Comparison of ENCODE assay signal across 14 cellular contexts in genomic region chr1:47881505-47882442, GRCh38.
DNase-seq lines count a peak whose midpoint lies in the region; ATAC-seq, FAIRE-seq and TF ChIP-seq lines count a peak whose summit lies in the region.
"Had no signal": no experiment of that assay in that cellular context is flagged by ENCODE, and none has a peak within 500 bp of the region (broad histone marks: within the 10 kb centered on the region; RNA-seq: fewer than 3 reads in every experiment).

No MANE protein-coding gene starts in this region.

- no peak for ATAC-seq in HG03095 (IDR thresholded peaks at IDR 0.05; ENCODE audit: unreplicated experiment)
- no peak for ATAC-seq in GM18505 (IDR thresholded peaks at IDR 0.05; ENCODE audit: unreplicated experiment)

- no peaks in the 10 kb centered on the region for H3K27me3 ChIP-seq in bronchial epithelial cell (ENCODE audit: control insufficient read depth, insufficient read depth, low read length)
- no peaks in the 10 kb centered on the region for H3K27me3 ChIP-seq in neuronal stem cell (ENCODE audit: control insufficient read depth in 3 of 3, insufficient read depth in 3 of 3, low read depth in 1 of 3, low read length in 3 of 3)
- no peaks in the 10 kb centered on the region for H3K27me3 ChIP-seq in H7 (ENCODE audit: control insufficient read depth, insufficient read depth, low read length)
- H3K27me3 ChIP-seq: esophagus muscularis mucosa, thyroid gland had no signal

- peak; percentile 40 for FAIRE-seq in bronchial epithelial cell (lab: Jason Lieb, UNC)
- FAIRE-seq: H1 had no signal

- no peak overlapping the region for H4K91ac ChIP-seq in neuronal stem cell (ENCODE audit: low read depth, low read length, poor library complexity)

- H3K9ac ChIP-seq in neuronal stem cell (ENCODE audit: low read depth, low read length, poor library complexity), result no peak overlapping the region

- H3K4me2 ChIP-seq in neuronal stem cell (ENCODE audit: insufficient read depth, low read length, poor library complexity, severe bottlenecking), result no peak overlapping the region
- H3K4me2 ChIP-seq: PC-9 had no signal

- TF ChIP-seq POLR2A in GM18505 (IDR thresholded peaks at IDR 0.05; ENCODE audit: borderline replicate concordance, extremely low read depth, insufficient read depth, insufficient read length), result no peak

- H2AFZ ChIP-seq in neuronal stem cell (ENCODE audit: low read length), result no peak overlapping the region
- H2AFZ ChIP-seq: PC-9 had no signal

- no peak for TF ChIP-seq CTCF in bronchial epithelial cell (IDR thresholded peaks at IDR 0.05; ENCODE audit: insufficient read depth, low read length, severe bottlenecking)

- no peak overlapping the region for H3K4ac ChIP-seq in neuronal stem cell (ENCODE audit: low read length)

- no peak overlapping the region for H3K27ac ChIP-seq in neuronal stem cell (replicated peaks; ENCODE audit: low read length)
- H3K27ac ChIP-seq: esophagus muscularis mucosa, PC-9, thyroid gland had no signal

- peak overlapping the region; percentile 38 for H3K18ac ChIP-seq in neuronal stem cell (ENCODE audit: low read length)

- H3K9me3 ChIP-seq in neuronal stem cell (replicated peaks in 1 of 2; ENCODE audit: control insufficient read depth in 2 of 2, insufficient read depth in 1 of 2, low read depth in 1 of 2, low read length in 2 of 2), result no peaks in the 10 kb centered on the region
- H3K9me3 ChIP-seq: esophagus muscularis mucosa, thyroid gland had no signal

- no CpG with 5 or more reads among the region's 17 CpGs for WGBS in neuronal stem cell (ENCODE audit: extremely low coverage in 2 of 2, insufficient read length in 2 of 2, insufficient replicate concordance in 1 of 2), 2 donors

- no peak overlapping the region for H2AK5ac ChIP-seq in neuronal stem cell (ENCODE audit: low read depth, low read length)

- no peaks in the 10 kb centered on the region for H3K36me3 ChIP-seq in bronchial epithelial cell (ENCODE audit: control insufficient read depth, insufficient read depth, low read length)
- no peaks in the 10 kb centered on the region for H3K36me3 ChIP-seq in neuronal stem cell (replicated peaks in 1 of 2; ENCODE audit: control insufficient read depth in 2 of 2, insufficient read depth in 2 of 2, low read length in 2 of 2)
- H3K36me3 ChIP-seq in H7 (replicated peaks; ENCODE audit: control insufficient read depth, insufficient read depth, low read length), result no peaks in the 10 kb centered on the region
- H3K36me3 ChIP-seq: esophagus muscularis mucosa, thyroid gland had no signal

- no peak overlapping the region for H4K8ac ChIP-seq in neuronal stem cell (ENCODE audit: low read depth, low read length)

- H2BK15ac ChIP-seq in neuronal stem cell (ENCODE audit: low read length), result no peak overlapping the region

- DNase-seq in EH (ENCODE audit: low read depth) (peak; percentile 55), NCI-H1694 treated with DMSO at 0.1 percent for 48 hours (lab: John Stamatoyannopoulos, UW) (peak; percentile 76), bronchial epithelial cell (ENCODE audit: low read depth) (no peak), neuronal stem cell (ENCODE audit: low spot score) (no peak), H7 (no peak)
- DNase-seq: activated CD8-positive, alpha-beta memory T cell treated with anti-CD3 and anti-CD28 coated beads for 24 hours; activated naive CD4-positive, alpha-beta T cell treated with anti-CD3 and anti-CD28 coated beads, Interleukin-2, amount 10 ng/mL, durations not matched to agents 7 days and 5 days; NCI-H1105; PC-9; thyroid gland had no signal

- peak overlapping the region; percentile 61 for H3K14ac ChIP-seq in neuronal stem cell (ENCODE audit: low read length)

- H3K23ac ChIP-seq in neuronal stem cell (ENCODE audit: low read depth, low read length, poor library complexity), result no peak overlapping the region

- peaks cover 0 to 2% of the 10 kb centered on the region in 2 donors for H3K4me1 ChIP-seq in neuronal stem cell (ENCODE audit: control insufficient read depth in 2 of 2, insufficient read depth in 1 of 2, low read depth in 1 of 2, low read length in 2 of 2)

- H3K4me3 ChIP-seq in bronchial epithelial cell (ENCODE audit: low read depth, low read length), result no peak overlapping the region
- H3K4me3 ChIP-seq in neuronal stem cell (ENCODE audit: low read length in 2 of 2), result no peak overlapping the region
- H3K4me3 ChIP-seq in H7 (ENCODE audit: insufficient read depth, low read depth, low read length), result no peak overlapping the region
- H3K4me3 ChIP-seq: esophagus muscularis mucosa, PC-9, thyroid gland had no signal

- no peaks in the 10 kb centered on the region for H3K79me1 ChIP-seq in neuronal stem cell (ENCODE audit: low read depth, low read length)

- no peak overlapping the region for H2BK12ac ChIP-seq in neuronal stem cell (ENCODE audit: low read length)

- H2BK5ac ChIP-seq in neuronal stem cell (ENCODE audit: low read length), result no peak overlapping the region

- no peak overlapping the region for H2BK120ac ChIP-seq in neuronal stem cell (ENCODE audit: low read depth, low read length)

Comparison
In these comparisons a context has a peak if more than half of its experiments do, and no peak if none do; other contexts are left out.
1. DNase-seq: peak in EH (single experiment) and NCI-H1694 treated with DMSO at 0.1 percent for 48 hours (single experiment); none in bronchial epithelial cell (single experiment), neuronal stem cell (single experiment) and H7 (single experiment).